In genomic region chr1:230218667-230219066, GRCh38 we compare ENCODE assay signal across 26 cellular contexts.
"Had no signal": no experiment of that assay in that cellular context is flagged by ENCODE, and none has a peak within 500 bp of the region (broad histone marks: within the 10 kb centered on the region; RNA-seq: fewer than 3 reads in every experiment).

No MANE protein-coding gene starts in this region.

- H3K9me3 Mint-ChIP-seq: activated CD4-positive, alpha-beta memory T cell treated with anti-CD3 and anti-CD28 coated beads, Interleukin-2, amount 10 ng/mL, durations not matched to agents 7 days and 5 days; activated naive CD4-positive, alpha-beta T cell treated with anti-CD3 and anti-CD28 coated beads for 36 hours; T-cell had no signal

- H3K27me3 Mint-ChIP-seq: activated CD4-positive, alpha-beta memory T cell treated with anti-CD3 and anti-CD28 coated beads, Interleukin-2, amount 10 ng/mL, durations not matched to agents 7 days and 5 days; activated CD4-positive, alpha-beta T cell treated with anti-CD3 and anti-CD28 coated beads for 36 hours; activated naive CD8-positive, alpha-beta T cell; activated T-helper 17 cell treated with anti-CD3 and anti-CD28 coated beads, Interleukin-2, amount 50 U/mL, for 72 hours; T-cell had no signal

- ATAC-seq: activated CD4-positive, alpha-beta T cell treated with anti-CD3 and anti-CD28 coated beads for 36 hours; activated T-helper 17 cell treated with anti-CD3 and anti-CD28 coated beads, Interleukin-2, amount 50 U/mL, for 72 hours; Panc1; Right ventricle myocardium inferior; T-cell had no signal

- H3K27ac ChIP-seq: SK-N-MC, VCaP had no signal

- H3K4me3 Mint-ChIP-seq: activated CD4-positive, alpha-beta memory T cell treated with anti-CD3 and anti-CD28 coated beads, Interleukin-2, amount 10 ng/mL, durations not matched to agents 7 days and 5 days; activated CD4-positive, alpha-beta T cell treated with anti-CD3 and anti-CD28 coated beads for 36 hours; activated naive CD4-positive, alpha-beta T cell treated with anti-CD3 and anti-CD28 coated beads for 36 hours; activated naive CD8-positive, alpha-beta T cell; activated T-helper 17 cell treated with anti-CD3 and anti-CD28 coated beads, Interleukin-2, amount 50 U/mL, for 72 hours; T-cell had no signal

- DNase-seq: activated CD4-positive, alpha-beta memory T cell treated with anti-CD3 and anti-CD28 coated beads, Interleukin-2, amount 10 ng/mL, durations not matched to agents 7 days and 5 days; activated CD4-positive, alpha-beta T cell treated with anti-CD3 and anti-CD28 coated beads for 36 hours; activated CD4-positive, alpha-beta T cell treated with anti-CD3 and anti-CD28 coated beads, Interleukin-2, amount 50 U/mL, for 1 hour; activated gamma-delta T cell; activated naive CD4-positive, alpha-beta T cell treated with anti-CD3 and anti-CD28 coated beads for 36 hours; activated T-cell treated with anti-CD3 and anti-CD28 coated beads for 4 hours; activated T-cell treated with anti-CD3 and anti-CD28 coated beads, Interleukin-2, amount 50 U/mL, for 48 hours; amygdala; Kasumi-1; KBM-7; NCI-H1048; NCI-H1930; NCI-H2171 treated with DMSO at 0.1 percent for 48 hours; NCI-H345; NCI-H510A; NCI-H526 treated with DMSO at 0.1 percent for 48 hours; NK-92 treated with Interleukin-12 subunit alpha and Interleukin-12 subunit beta, amount 100 ng/mL, for 24 hours; OCI-M1; RPMI8226; T-cell had no signal

- H3K4me3 ChIP-seq: SK-N-MC had no signal

- H3K27ac Mint-ChIP-seq: activated CD4-positive, alpha-beta memory T cell treated with anti-CD3 and anti-CD28 coated beads, Interleukin-2, amount 10 ng/mL, durations not matched to agents 7 days and 5 days; activated CD4-positive, alpha-beta T cell treated with anti-CD3 and anti-CD28 coated beads for 36 hours; activated naive CD4-positive, alpha-beta T cell treated with anti-CD3 and anti-CD28 coated beads for 36 hours; activated naive CD8-positive, alpha-beta T cell; activated T-helper 17 cell treated with anti-CD3 and anti-CD28 coated beads, Interleukin-2, amount 50 U/mL, for 72 hours; T-cell had no signal
